Comparison of ENCODE assay signal across 1 cellular context in genomic region chr5:117588611-117589010, GRCh38.
TF ChIP-seq lines count a peak whose summit lies in the region.

No MANE protein-coding gene starts in this region.

TF ChIP-seq in GM23338, 12 proteins besides CTCF, POLR2A, EP300 and RAD21 (continued from another document):
- TF ChIP-seq ZNF462 (CRISPR knock-in tag; IDR thresholded peaks at IDR 0.05) (no peak), JUNB (IDR thresholded peaks at IDR 0.05; ENCODE audit: unreplicated experiment) (no peak), ZNF114 (CRISPR knock-in tag; IDR thresholded peaks at IDR 0.05) (no peak), ZNF331 (CRISPR knock-in tag; IDR thresholded peaks at IDR 0.05; ENCODE audit: low read depth) (no peak), ETS1 (IDR thresholded peaks at IDR 0.05) (no peak), NANOG (IDR thresholded peaks at IDR 0.05; ENCODE audit: borderline replicate concordance) (no peak)
TF ChIP-seq in GM23338: peak in this region for 0.
